10 cellular contexts compared by ENCODE assay signal in the genomic region with DNA sequence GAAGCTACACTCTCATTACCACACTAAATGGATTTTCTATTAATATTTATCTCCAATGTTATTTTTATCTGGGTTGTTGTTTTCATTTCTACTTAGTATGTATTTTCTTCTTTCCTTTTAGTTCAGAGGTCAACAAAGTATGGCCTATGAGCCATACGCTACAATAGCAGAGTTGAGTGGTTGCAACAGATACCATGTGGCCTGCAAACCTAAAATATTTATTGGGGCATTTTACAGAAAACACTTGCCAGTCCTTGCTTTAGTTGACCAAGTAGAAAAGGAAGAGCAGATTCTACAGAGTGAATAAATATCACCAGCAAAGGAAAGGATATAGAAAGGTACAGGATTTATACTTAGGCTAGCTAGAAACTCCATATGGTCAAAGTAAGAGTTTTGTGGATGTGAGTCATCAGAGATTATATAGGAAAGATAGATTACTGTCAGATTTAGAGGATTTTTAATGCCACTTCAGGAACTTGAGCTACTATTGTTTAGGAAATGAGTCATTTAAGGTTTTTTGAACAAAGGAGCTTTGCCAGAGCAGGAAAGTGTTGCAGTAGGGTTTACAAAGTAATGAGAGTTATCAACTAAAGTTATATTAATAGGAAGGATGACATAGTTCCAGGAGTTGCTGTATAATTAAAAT.
DNase-seq lines count a peak whose midpoint lies in the region; ATAC-seq lines count a peak whose summit lies in the region.
"Had no signal": no experiment of that assay in that cellular context is flagged by ENCODE, and none has a peak within 500 bp of the region (broad histone marks: within the 10 kb centered on the region; RNA-seq: fewer than 3 reads in every experiment).

No MANE protein-coding gene starts in this region.

- DNase-seq in COLO829 (ENCODE audit: low spot score) (peak; percentile 8), Kasumi-1 (lab: John Stamatoyannopoulos, UW) (peak; percentile 87 to 96), iris pigment epithelial cell (ENCODE audit: low read depth) (peak; percentile 78), NCI-H1092 treated with DMSO at 0.1 percent for 48 hours (lab: John Stamatoyannopoulos, UW) (no peak), ecto neural progenitor cell (ENCODE audit: low spot score) (no peak), KG1 (lab: John Stamatoyannopoulos, UW) (no peak)
- DNase-seq in activated T-helper 2 cell treated with anti-CD3 and anti-CD28 coated beads, Interferon-gamma antibody, Interleukin-2, Interleukin-4, amounts not matched to agents 10 μg/mL and 5 μg/mL and 100 μg/mL, durations not matched to agents 14 hours and 24 hours and 36 hours (ENCODE audit: low spot score), result no peak

- H3K4me1 Mint-ChIP-seq in activated T-helper 2 cell treated with anti-CD3 and anti-CD28 coated beads, Interferon-gamma antibody, Interleukin-2, Interleukin-4, amounts not matched to agents 10 μg/mL and 5 μg/mL and 100 μg/mL, durations not matched to agents 14 hours and 24 hours and 36 hours (ENCODE audit: low read depth), result peaks cover 42% of the 10 kb centered on the region
- H3K4me1 Mint-ChIP-seq: GM23338 had no signal

- H3K27me3 Mint-ChIP-seq in activated T-helper 2 cell treated with anti-CD3 and anti-CD28 coated beads, Interferon-gamma antibody, Interleukin-2, Interleukin-4, amounts not matched to agents 10 μg/mL and 5 μg/mL and 100 μg/mL, durations not matched to agents 14 hours and 24 hours and 36 hours (ENCODE audit: low read depth), result no peaks in the 10 kb centered on the region
- H3K27me3 Mint-ChIP-seq: brain had no signal

- intact Hi-C loops in activated T-helper 2 cell treated with anti-CD3 and anti-CD28 coated beads, Interferon-gamma antibody, Interleukin-2, Interleukin-4, amounts not matched to agents 10 μg/mL and 5 μg/mL and 100 μg/mL, durations not matched to agents 14 hours and 24 hours and 36 hours (cut with micrococcal nuclease), result loop anchor here (1.0 to 5.0 kb wide), 2 partner anchors 82 to 294 kb away; no protein-coding TSS in a partner anchor

- H3K9me3 Mint-ChIP-seq in activated T-helper 2 cell treated with anti-CD3 and anti-CD28 coated beads, Interferon-gamma antibody, Interleukin-2, Interleukin-4, amounts not matched to agents 10 μg/mL and 5 μg/mL and 100 μg/mL, durations not matched to agents 14 hours and 24 hours and 36 hours, result peaks cover 30% of the 10 kb centered on the region
- H3K9me3 Mint-ChIP-seq: GM23338 had no signal

- no peak overlapping the region for H3K4me3 Mint-ChIP-seq in activated T-helper 2 cell treated with anti-CD3 and anti-CD28 coated beads, Interferon-gamma antibody, Interleukin-2, Interleukin-4, amounts not matched to agents 10 μg/mL and 5 μg/mL and 100 μg/mL, durations not matched to agents 14 hours and 24 hours and 36 hours (ENCODE audit: low read depth)
- H3K4me3 Mint-ChIP-seq: brain, GM23338 had no signal

- H3K27ac Mint-ChIP-seq in activated T-helper 2 cell treated with anti-CD3 and anti-CD28 coated beads, Interferon-gamma antibody, Interleukin-2, Interleukin-4, amounts not matched to agents 10 μg/mL and 5 μg/mL and 100 μg/mL, durations not matched to agents 14 hours and 24 hours and 36 hours, result peak overlapping the region; percentile 44
- H3K27ac Mint-ChIP-seq: GM23338 had no signal

- peaks cover 55% of the 10 kb centered on the region for H3K36me3 Mint-ChIP-seq in activated T-helper 2 cell treated with anti-CD3 and anti-CD28 coated beads, Interferon-gamma antibody, Interleukin-2, Interleukin-4, amounts not matched to agents 10 μg/mL and 5 μg/mL and 100 μg/mL, durations not matched to agents 14 hours and 24 hours and 36 hours (ENCODE audit: low read depth)

- no peak for ATAC-seq in GM21737 (IDR thresholded peaks at IDR 0.05; ENCODE audit: unreplicated experiment)
- ATAC-seq: GM23338 had no signal

Comparison
In these comparisons a context has a peak if more than half of its experiments do, and no peak if none do; other contexts are left out.
1. DNase-seq: peak in COLO829 (single experiment), Kasumi-1 (2 of 2) and iris pigment epithelial cell (single experiment); none in activated T-helper 2 cell treated with anti-CD3 and anti-CD28 coated beads, Interferon-gamma antibody, Interleukin-2, Interleukin-4, amounts not matched to agents 10 μg/mL and 5 μg/mL and 100 μg/mL, durations not matched to agents 14 hours and 24 hours and 36 hours (single experiment), NCI-H1092 treated with DMSO at 0.1 percent for 48 hours (single experiment), ecto neural progenitor cell (single experiment) and KG1 (single experiment).